Comparison of ENCODE assay signal across 32 cellular contexts in the genomic region with DNA sequence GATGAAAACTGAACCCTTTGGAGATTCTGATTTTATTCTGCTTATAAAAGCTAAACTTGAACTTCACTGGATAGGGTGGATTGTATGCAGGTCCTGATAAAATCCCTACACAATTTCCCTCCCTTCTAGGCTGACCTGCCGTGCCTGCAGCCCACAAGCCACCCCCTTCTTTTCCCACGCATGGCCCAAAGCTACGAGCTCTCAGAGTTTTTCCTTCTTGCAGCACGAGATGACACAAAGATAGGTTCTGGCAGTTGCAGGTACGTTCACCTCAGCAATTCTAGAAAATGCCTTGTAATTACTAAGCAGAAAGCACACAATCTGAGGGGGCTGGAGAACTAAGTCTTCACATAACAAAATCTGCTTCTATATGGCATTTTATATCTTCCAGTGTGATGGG.
"Had no signal": no experiment of that assay in that cellular context is flagged by ENCODE, and none has a peak within 500 bp of the region (broad histone marks: within the 10 kb centered on the region; RNA-seq: fewer than 3 reads in every experiment).

No MANE protein-coding gene starts in this region.

- H3K4me1 ChIP-seq: ascending aorta, breast epithelium had no signal

- H3K27me3 ChIP-seq: ascending aorta, breast epithelium, MG63, Peyer's patch, SJSA1 had no signal

- H3K27ac ChIP-seq: ascending aorta, breast epithelium, Peyer's patch, SJSA1 had no signal

- DNase-seq: activated CD4-positive, alpha-beta T cell treated with anti-CD3 and anti-CD28 coated beads, Interleukin-2, amount 10 ng/mL, durations not matched to agents 24 days and 14 days; activated CD4-positive, alpha-beta T cell treated with anti-CD3 and anti-CD28 coated beads, Interleukin-2, amount 50 U/mL, for 4 hours; activated CD8-positive, alpha-beta T cell treated with anti-CD3 and anti-CD28 coated beads for 36 hours; activated effector memory CD4-positive, alpha-beta T cell treated with anti-CD3 and anti-CD28 coated beads, Interleukin-2, amount 50 U/mL, for 16 hours; activated naive CD4-positive, alpha-beta T cell; activated naive CD4-positive, alpha-beta T cell treated with anti-CD3 and anti-CD28 coated beads, Interleukin-2, amount 50 U/mL, for 16 hours; activated naive CD8-positive, alpha-beta T cell treated with anti-CD3 and anti-CD28 coated beads, Interleukin-2, amount 10 ng/mL, durations not matched to agents 7 days and 5 days; activated T-cell treated with anti-CD3 and anti-CD28 coated beads, Interleukin-2, amount 50 U/mL, for 1 hour; activated T-cell treated with anti-CD3 and anti-CD28 coated beads, Interleukin-2, amount 50 U/mL, for 72 hours; amygdala; Karpas-422; MG63; NCI-H1048; NCI-H1105 treated with DMSO at 0.1 percent for 48 hours; NCI-H1436; NCI-H1694; NCI-H1930; NCI-H2081 treated with DMSO at 0.1 percent for 48 hours; NCI-H2171; NCI-H510A treated with DMSO at 0.1 percent for 48 hours; NCI-H526 treated with DMSO at 0.1 percent for 48 hours; NCI-H82; NK-92 treated with Interleukin-12 subunit alpha and Interleukin-12 subunit beta, amount 100 ng/mL, for 24 hours; PC-3; Peyer's patch; RPMI8226; SHP77 treated with DMSO at 0.1 percent for 48 hours; SK-N-SH had no signal

- ATAC-seq: activated CD8-positive, alpha-beta T cell treated with anti-CD3 and anti-CD28 coated beads for 36 hours; activated T-cell treated with anti-CD3 and anti-CD28 coated beads, Interleukin-2, amount 50 U/mL, for 72 hours; activated T-helper 17 cell treated with anti-CD3 and anti-CD28 coated beads, Interleukin-2, amount 50 U/mL, for 72 hours; PC-3 had no signal

- H3K9ac ChIP-seq: SK-N-SH had no signal

- H3K9me3 ChIP-seq: ascending aorta, breast epithelium, MG63, Peyer's patch, SJSA1, SK-N-SH had no signal

- H3K4me3 ChIP-seq: ascending aorta, breast epithelium, MG63, Peyer's patch, SJSA1 had no signal

- H3K36me3 ChIP-seq: ascending aorta, breast epithelium, MG63, Peyer's patch, SJSA1 had no signal

- H3K4me2 ChIP-seq: SK-N-SH had no signal
